ENCODE assay signal across 8 cellular contexts in the genomic region with DNA sequence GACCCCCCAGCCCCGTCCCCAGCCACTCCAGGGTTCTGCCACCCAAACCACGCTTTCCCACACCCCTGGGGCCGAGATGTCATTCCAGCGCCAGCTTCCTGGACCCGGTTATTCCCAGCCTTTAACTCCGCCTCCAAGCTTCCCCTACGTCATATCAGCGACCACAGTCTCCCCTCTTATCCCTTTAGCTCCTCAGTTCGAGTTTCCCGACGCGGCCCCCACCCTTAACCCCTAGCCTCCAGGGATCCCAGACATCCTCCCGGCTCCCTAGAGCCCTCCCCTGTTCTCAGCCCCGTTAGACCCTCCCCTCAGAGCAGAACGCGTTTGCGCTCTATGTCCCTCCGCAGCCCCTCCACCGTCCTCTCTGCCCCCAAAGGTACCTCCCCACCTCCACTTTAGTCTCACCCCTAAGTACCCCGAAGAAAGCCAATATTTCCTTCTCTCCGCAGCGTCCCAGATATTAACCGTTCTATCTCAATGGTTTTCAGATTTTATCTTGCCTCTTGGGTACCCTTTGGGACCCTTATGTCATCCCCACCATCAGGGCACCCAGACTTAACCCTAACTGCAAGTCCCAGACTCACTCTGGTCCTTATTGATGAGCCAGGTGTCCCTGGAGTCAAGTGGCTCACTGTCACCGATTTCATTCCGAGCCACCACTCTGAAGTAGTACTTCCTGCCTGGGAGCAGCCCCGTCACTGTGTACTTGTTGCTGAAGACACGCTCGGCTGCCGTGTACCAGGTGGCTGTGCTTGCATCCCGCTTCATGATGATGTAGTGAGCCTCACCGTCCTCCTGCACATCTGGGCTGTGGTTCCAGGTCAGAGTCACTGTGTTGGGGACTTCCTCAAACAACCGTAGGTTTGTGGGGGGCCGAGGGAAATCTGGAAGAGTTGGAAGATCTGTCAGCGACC.
DNase-seq lines count a peak whose midpoint lies in the region; ATAC-seq and TF ChIP-seq lines count a peak whose summit lies in the region.

No MANE protein-coding gene starts in this region.

- no peaks in the 10 kb centered on the region for H3K36me3 ChIP-seq in brain microvascular endothelial cell (replicated peaks)

- peaks cover 2% of the 10 kb centered on the region for H3K27me3 ChIP-seq in brain microvascular endothelial cell (replicated peaks)

- H3K27ac ChIP-seq in brain microvascular endothelial cell = no peak overlapping the region

- H3K4me3 ChIP-seq in brain microvascular endothelial cell (ENCODE audit: low read depth, low read length) = peak overlapping the region; percentile 56

- ATAC-seq in HG02938 (IDR thresholded peaks at IDR 0.05; ENCODE audit: unreplicated experiment) (peak; percentile 63), GM18517 (IDR thresholded peaks at IDR 0.05; ENCODE audit: unreplicated experiment) (no peak), HG03571 (IDR thresholded peaks at IDR 0.05; ENCODE audit: unreplicated experiment) (no peak)

- in situ Hi-C loops in brain microvascular endothelial cell (cut with HindIII; ENCODE audit: low pct_ligation_motif_present, low sequenced_read_pairs) = no loop called here

- no peak for TF ChIP-seq CTCF in brain microvascular endothelial cell (IDR thresholded peaks at IDR 0.05; ENCODE audit: low read depth, low read length, missing control alignments)

- DNase-seq in DMS79 (lab: John Stamatoyannopoulos, UW) = peak; percentile 43
- DNase-seq in T follicular helper cell (ENCODE audit: low read depth) = peak; percentile 37
- no peak for DNase-seq in brain microvascular endothelial cell
- DNase-seq in iris pigment epithelial cell (ENCODE audit: low read depth) = peak; percentile 54
- DNase-seq in stimulated activated CD4-positive, alpha-beta T cell treated with anti-CD3 and anti-CD28 coated beads, Interleukin-1b, Interleukin-23, amount 100 ng/mL, for 4 hours (ENCODE audit: low read depth in 2 of 2) = peak; percentile 27 to 44
